ENCODE assay signal across 9 cellular contexts in genomic region chr14:22131749-22132476, GRCh38.
A peak's percentile ranks its signal among the peaks of the same experiment; 100 is the strongest.
DNase-seq lines count a peak whose midpoint lies in the region; ATAC-seq and TF ChIP-seq lines count a peak whose summit lies in the region.
"Had no signal": no experiment of that assay in that cellular context is flagged by ENCODE, and none has a peak within 500 bp of the region (broad histone marks: within the 10 kb centered on the region; RNA-seq: fewer than 3 reads in every experiment).

No MANE protein-coding gene starts in this region.

- TF ChIP-seq EP300 in esophagus muscularis mucosa (IDR thresholded peaks at IDR 0.05): no peak

- intact Hi-C loops in esophagus muscularis mucosa (cut with DNase I): no loop called here

- H3K4me1 ChIP-seq in Peyer's patch (no peaks in the 10 kb centered on the region), esophagus muscularis mucosa (no peaks in the 10 kb centered on the region)

- WGBS in esophagus muscularis mucosa: 75% methylated on average over 4 of the region's 4 CpGs

- TF ChIP-seq CTCF in Peyer's patch (IDR thresholded peaks at IDR 0.05) (peak in 4 of 6 experiments; percentile 33 to 56 (median 51)), esophagus muscularis mucosa (IDR thresholded peaks at IDR 0.05) (peak in 2 of 3 experiments; percentile 14 to 22)

- ATAC-seq in HG02885 (IDR thresholded peaks at IDR 0.05; ENCODE audit: poor library complexity, unreplicated experiment) (no peak), HG03097 (IDR thresholded peaks at IDR 0.05; ENCODE audit: low FRiP score, unreplicated experiment) (no peak), GM21381 (IDR thresholded peaks at IDR 0.05; ENCODE audit: unreplicated experiment) (no peak)

- H3K27ac ChIP-seq in Peyer's patch (no peak overlapping the region), esophagus muscularis mucosa (replicated peaks in 1 of 4) (no peak overlapping the region)

- DNase-seq in stimulated activated CD4-positive, alpha-beta T cell treated with anti-CD3 and anti-CD28 coated beads, Interleukin-2, amount 100 ng/mL, for 24 hours: peak; percentile 33 to 35
- DNase-seq in stimulated activated CD4-positive, alpha-beta T cell treated with anti-CD3 and anti-CD28 coated beads, Interleukin-4, amount 100 ng/mL, for 1 hour: no peak
- DNase-seq in Peyer's patch (peak in 1 of 3 donors; percentile 66), esophagus muscularis mucosa (ENCODE audit: extremely low spot score) (no peak), hepatic stellate cell (ENCODE audit: low spot score) (no peak)
- DNase-seq: islet precursor cell had no signal

- H3K4me3 ChIP-seq in Peyer's patch (no peak overlapping the region), esophagus muscularis mucosa (no peak overlapping the region)

- H3K9me3 ChIP-seq in Peyer's patch: no peaks in the 10 kb centered on the region
- no peaks in the 10 kb centered on the region for H3K9me3 ChIP-seq in esophagus muscularis mucosa

- no peak for TF ChIP-seq POLR2A in Peyer's patch (IDR thresholded peaks at IDR 0.05)
- TF ChIP-seq POLR2A in esophagus muscularis mucosa (IDR thresholded peaks at IDR 0.05; ENCODE audit: low read depth): no peak

- H3K36me3 ChIP-seq in Peyer's patch: no peaks in the 10 kb centered on the region
- no peaks in the 10 kb centered on the region for H3K36me3 ChIP-seq in esophagus muscularis mucosa

- no peaks in the 10 kb centered on the region for H3K27me3 ChIP-seq in Peyer's patch
- H3K27me3 ChIP-seq in esophagus muscularis mucosa: no peaks in the 10 kb centered on the region

Comparison
In these comparisons a context has a peak if more than half of its experiments do, and no peak if none do; other contexts are left out.
1. DNase-seq: peak in stimulated activated CD4-positive, alpha-beta T cell treated with anti-CD3 and anti-CD28 coated beads, Interleukin-2, amount 100 ng/mL, for 24 hours (2 of 2); none in stimulated activated CD4-positive, alpha-beta T cell treated with anti-CD3 and anti-CD28 coated beads, Interleukin-4, amount 100 ng/mL, for 1 hour (single experiment), esophagus muscularis mucosa (single experiment) and hepatic stellate cell (single experiment).